ENCODE assay signal across 16 cellular contexts in the genomic region with DNA sequence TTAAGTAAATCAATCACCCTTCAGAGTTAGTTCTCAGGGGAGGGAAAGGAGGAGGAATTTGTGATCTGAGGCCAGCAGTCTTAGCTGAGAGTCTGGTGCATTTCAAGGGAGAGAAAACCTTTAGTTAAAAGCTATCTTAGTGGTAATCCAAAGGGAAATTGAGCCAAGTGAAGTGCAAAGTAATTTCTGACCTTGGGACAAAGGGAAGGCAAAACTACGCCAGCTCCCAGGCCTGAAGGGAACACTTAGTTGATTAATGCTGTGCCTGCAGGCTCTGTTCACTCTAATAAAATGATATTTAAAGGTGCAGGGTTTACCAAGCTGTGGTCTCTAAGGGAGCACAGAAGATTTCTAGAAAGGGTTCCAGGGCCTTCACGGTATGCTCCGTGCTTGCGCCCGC. TPM values are rescaled to one million over a fixed set of nuclear protein-coding genes. Genes with fewer than 3 reads are reported as not detected.
DNase-seq lines count a peak whose midpoint lies in the region; TF ChIP-seq lines count a peak whose summit lies in the region.
"Had no signal": no experiment of that assay in that cellular context is flagged by ENCODE, and none has a peak within 500 bp of the region (broad histone marks: within the 10 kb centered on the region; RNA-seq: fewer than 3 reads in every experiment).

No MANE protein-coding gene starts in this region.

- H3K27me3 Mint-ChIP-seq in chondrocyte (ENCODE audit: low read depth), result no peaks in the 10 kb centered on the region
- H3K27me3 Mint-ChIP-seq in CD4-positive, alpha-beta memory T cell, result peaks cover 0 to 3% of the 10 kb centered on the region in 2 donors

- H3K4me3 ChIP-seq in WERI-Rb-1 (ENCODE audit: low read depth, low read length), result no peak overlapping the region
- H3K4me3 ChIP-seq in neural cell (ENCODE audit: low read length), result no peak overlapping the region
- H3K4me3 ChIP-seq in smooth muscle cell, result no peak overlapping the region
- no peak overlapping the region for H3K4me3 ChIP-seq in CD4-positive, alpha-beta memory T cell (ENCODE audit: low read length in 2 of 2)

- 75% methylated on average over 5 of the region's 5 CpGs for WGBS in smooth muscle cell (ENCODE audit: low lambda C conversion rate)

- POLR2A ChIA-PET in CD4-positive, alpha-beta memory T cell (lab: Charles Lee; ENCODE audit: partially characterized antibody), result no interaction called here

- no peaks in the 10 kb centered on the region for H3K9me2 ChIP-seq in neural cell (ENCODE audit: insufficient read depth, low read length)

- peaks cover 33% of the 10 kb centered on the region for H3K4me1 Mint-ChIP-seq in chondrocyte (ENCODE audit: low read depth)
- no peaks in the 10 kb centered on the region for H3K4me1 Mint-ChIP-seq in CD4-positive, alpha-beta memory T cell

- peaks cover 3% of the 10 kb centered on the region for H3K9me3 Mint-ChIP-seq in chondrocyte (ENCODE audit: low read depth)
- no peaks in the 10 kb centered on the region for H3K9me3 Mint-ChIP-seq in CD4-positive, alpha-beta memory T cell
- H3K9me3 Mint-ChIP-seq: CD4-positive, alpha-beta T cell had no signal

- TF ChIP-seq EP300 in neural cell (conservative IDR thresholded peaks at IDR 0.05; ENCODE audit: poor library complexity, severe bottlenecking), result peak; percentile 22

- H3K4me1 ChIP-seq in smooth muscle cell (ENCODE audit: low read depth), result peaks cover 5% of the 10 kb centered on the region
- no peaks in the 10 kb centered on the region for H3K4me1 ChIP-seq in CD4-positive, alpha-beta memory T cell (ENCODE audit: insufficient read depth, low read length)

- CTCF ChIA-PET in CD4-positive, alpha-beta memory T cell (lab: Charles Lee; ENCODE audit: partially characterized antibody), result no interaction called here

- H3K36me3 ChIP-seq in WERI-Rb-1 (no peaks in the 10 kb centered on the region), neural cell (ENCODE audit: insufficient read depth, low read length) (no peaks in the 10 kb centered on the region), smooth muscle cell (ENCODE audit: low read depth) (no peaks in the 10 kb centered on the region)
- no peaks in the 10 kb centered on the region for H3K36me3 ChIP-seq in CD4-positive, alpha-beta memory T cell (ENCODE audit: insufficient read depth, low read length)

- no peak overlapping the region for H3K27ac ChIP-seq in WERI-Rb-1
- no peak overlapping the region for H3K27ac ChIP-seq in neural cell (ENCODE audit: low read length)
- no peak overlapping the region for H3K27ac ChIP-seq in smooth muscle cell (ENCODE audit: low read depth)
- no peak overlapping the region for H3K27ac ChIP-seq in CD4-positive, alpha-beta memory T cell (ENCODE audit: low read depth, low read length)

- DNase-seq in WERI-Rb-1, result peak; percentile 3
- DNase-seq in chondrocyte (ENCODE audit: low spot score), result no peak
- no peak for DNase-seq in smooth muscle cell (lab: John Stamatoyannopoulos, UW; ENCODE audit: unreplicated experiment)
- DNase-seq in activated T-cell treated with anti-CD3 and anti-CD28 coated beads for 4 hours, result no peak
- no peak for DNase-seq in GM10266 (ENCODE audit: extremely low spot score)
- DNase-seq in CD4-positive, alpha-beta memory T cell, result no peak
- no peak for DNase-seq in CD1c-positive myeloid dendritic cell (ENCODE audit: extremely low spot score)
- DNase-seq: ACHN; CD4-positive, alpha-beta T cell; DMS79 treated with DMSO at 0.1 percent for 48 hours; GOT3; NCI-H1436 treated with DMSO at 0.1 percent for 48 hours; NCI-H2081; NCI-H510A treated with DMSO at 0.1 percent for 48 hours had no signal

- no peak for TF ChIP-seq RAD21 in neural cell (conservative IDR thresholded peaks at IDR 0.05)

- intact Hi-C loops in CD4-positive, alpha-beta memory T cell (cut with micrococcal nuclease), result no loop called here

- H3K27me3 ChIP-seq in WERI-Rb-1 (ENCODE audit: insufficient read depth, low read depth, severe bottlenecking) (no peaks in the 10 kb centered on the region), neural cell (ENCODE audit: insufficient read depth, low read depth, low read length) (no peaks in the 10 kb centered on the region), smooth muscle cell (ENCODE audit: low read depth) (no peaks in the 10 kb centered on the region)
- H3K27me3 ChIP-seq in CD4-positive, alpha-beta memory T cell (ENCODE audit: insufficient read depth, low read length), result no peaks in the 10 kb centered on the region

- H3K9me3 ChIP-seq in WERI-Rb-1 (ENCODE audit: severe bottlenecking), result no peaks in the 10 kb centered on the region
- no peaks in the 10 kb centered on the region for H3K9me3 ChIP-seq in neural cell (ENCODE audit: low read length)
- no peaks in the 10 kb centered on the region for H3K9me3 ChIP-seq in smooth muscle cell (replicated peaks; ENCODE audit: low read depth)
- H3K9me3 ChIP-seq in CD4-positive, alpha-beta memory T cell (ENCODE audit: control insufficient read depth in 1 of 2, low read length in 2 of 2), result no peaks in the 10 kb centered on the region

- no peak overlapping the region for H3K4me3 Mint-ChIP-seq in chondrocyte (ENCODE audit: unreplicated experiment)
- H3K4me3 Mint-ChIP-seq in CD4-positive, alpha-beta memory T cell, result no peak overlapping the region
- H3K4me3 Mint-ChIP-seq: CD4-positive, alpha-beta T cell had no signal

- TF ChIP-seq CTCF in WERI-Rb-1 (IDR thresholded peaks at IDR 0.05; ENCODE audit: low read depth, low read length) (no peak), chondrocyte (IDR thresholded peaks at IDR 0.05) (no peak), neural cell (IDR thresholded peaks at IDR 0.05; ENCODE audit: poor library complexity, severe bottlenecking) (no peak), smooth muscle cell (IDR thresholded peaks at IDR 0.05; ENCODE audit: borderline replicate concordance, insufficient read depth, poor library complexity, severe bottlenecking) (no peak), GM10266 (IDR thresholded peaks at IDR 0.05; ENCODE audit: control insufficient read depth, insufficient read depth, low read depth, missing control alignments) (no peak)

- H3K27ac Mint-ChIP-seq in chondrocyte (ENCODE audit: unreplicated experiment), result peak overlapping the region; percentile 27
- no peak overlapping the region for H3K27ac Mint-ChIP-seq in CD4-positive, alpha-beta memory T cell
- H3K27ac Mint-ChIP-seq: CD4-positive, alpha-beta T cell had no signal

- H3F3A ChIP-seq in neural cell (ENCODE audit: insufficient read depth, low read length, poor library complexity, severe bottlenecking) (no peaks in the 10 kb centered on the region), smooth muscle cell (ENCODE audit: low read depth) (no peaks in the 10 kb centered on the region)

- no peaks in the 10 kb centered on the region for H3K36me3 Mint-ChIP-seq in chondrocyte (ENCODE audit: low read depth)
- no peaks in the 10 kb centered on the region for H3K36me3 Mint-ChIP-seq in CD4-positive, alpha-beta memory T cell

- H3K4me2 ChIP-seq in neural cell (ENCODE audit: low read length) (no peak overlapping the region), smooth muscle cell (no peak overlapping the region)

- no peak overlapping the region for H2AFZ ChIP-seq in neural cell (ENCODE audit: low read depth, low read length)
- H2AFZ ChIP-seq in smooth muscle cell (ENCODE audit: low read depth), result peak overlapping the region; percentile 32

- H3K9ac ChIP-seq in neural cell (ENCODE audit: low read length) (no peak overlapping the region), smooth muscle cell (ENCODE audit: low read depth) (no peak overlapping the region)

- no peaks in the 10 kb centered on the region for H3K79me2 ChIP-seq in neural cell (replicated peaks; ENCODE audit: insufficient read depth, low read length)
- H3K79me2 ChIP-seq in smooth muscle cell (ENCODE audit: low read depth), result no peaks in the 10 kb centered on the region

- no peaks in the 10 kb centered on the region for H4K20me1 ChIP-seq in neural cell (ENCODE audit: insufficient read depth)
- no peaks in the 10 kb centered on the region for H4K20me1 ChIP-seq in smooth muscle cell (ENCODE audit: low read depth)

TF ChIP-seq in neural cell, 6 proteins besides CTCF, POLR2A, EP300 and RAD21:
- TF ChIP-seq TAF1 (IDR thresholded peaks at IDR 0.05; ENCODE audit: low read depth) (no peak), EZH2 (IDR thresholded peaks at IDR 0.05; ENCODE audit: borderline replicate concordance, insufficient read depth, low read length, poor library complexity, severe bottlenecking) (no peak), SMC3 (conservative IDR thresholded peaks at IDR 0.05; ENCODE audit: poor library complexity) (no peak), POLR2AphosphoS5 (IDR thresholded peaks at IDR 0.05) (no peak), REST (IDR thresholded peaks at IDR 0.05; ENCODE audit: borderline replicate concordance) (no peak), MXI1 (conservative IDR thresholded peaks at IDR 0.05; ENCODE audit: poor library complexity, severe bottlenecking) (no peak)

RNA-seq across cellular contexts. Expression of gene FMOD, which starts 23.1 kb away (rescaled TPM):
- total RNA-seq in chondrocyte (0.47 to 0.92 TPM (median 0.85 TPM) in 3 replicates), smooth muscle cell (247 and 332 TPM in 2 replicates)
- polyA plus RNA-seq in neural cell (not detected in 2 replicates), smooth muscle cell (207 and 369 TPM in 2 replicates)
- polyA minus RNA-seq in neural cell, result not detected in 2 replicates
- not detected for total RNA-seq in CD4-positive, alpha-beta memory T cell
- not detected for polyA plus RNA-seq in CD4-positive, alpha-beta memory T cell
- total RNA-seq: CD4-positive, alpha-beta T cell; HT1080 had no signal

Comparison
In these comparisons a context has a peak if more than half of its experiments do, and no peak if none do; other contexts are left out.
1. RNA of gene FMOD, which starts 23.1 kb away (total RNA-seq): 247 to 332 TPM in smooth muscle cell; 0.47 to 0.92 TPM in chondrocyte and not detected in CD4-positive, alpha-beta memory T cell; every median in the first group is over 100 times any median in the second.